ENCODE assay signal across 11 cellular contexts in genomic region chr17:77364941-77365583, GRCh38.
A peak's percentile ranks its signal among the peaks of the same experiment; 100 is the strongest.
DNase-seq lines count a peak whose midpoint lies in the region; TF ChIP-seq lines count a peak whose summit lies in the region.
"Had no signal": no experiment of that assay in that cellular context is flagged by ENCODE, and none has a peak within 500 bp of the region (broad histone marks: within the 10 kb centered on the region; RNA-seq: fewer than 3 reads in every experiment).

No MANE protein-coding gene starts in this region.

- no peak for TF ChIP-seq POLR2A in esophagus squamous epithelium (IDR thresholded peaks at IDR 0.05)

- H3K4me3 ChIP-seq in AG10803 (ENCODE audit: low read length) (peak overlapping the region; percentile 7; the same call in 1 of the 2 replicates), SJSA1 (no peak overlapping the region), esophagus squamous epithelium (no peak overlapping the region), rectal smooth muscle tissue (ENCODE audit: low read length) (no peak overlapping the region)
- H3K4me3 ChIP-seq: SK-N-MC had no signal

- H3K27ac ChIP-seq in SJSA1 (peak overlapping the region; percentile 40), esophagus squamous epithelium (peak overlapping the region; percentile 73 to 90 (median 88)), rectal smooth muscle tissue (ENCODE audit: low read depth, low read length) (peak overlapping the region; percentile 83)
- H3K27ac ChIP-seq: SK-N-MC had no signal

- H3K4me1 ChIP-seq in SJSA1 (replicated peaks) (peaks cover 47% of the 10 kb centered on the region), esophagus squamous epithelium (peaks cover 35 to 77% (median 48%) of the 10 kb centered on the region in 3 donors), rectal smooth muscle tissue (ENCODE audit: control insufficient read depth, insufficient read depth, low read length) (peaks cover 21% of the 10 kb centered on the region)

- DNase-seq in AG10803 (ENCODE audit: low read depth) (no peak), SJSA1 (ENCODE audit: low read depth in 1 of 2, low spot score in 2 of 2) (no peak), esophagus squamous epithelium (lab: John Stamatoyannopoulos, UW) (no peak), NCI-H1092 (lab: John Stamatoyannopoulos, UW) (no peak), CD14-positive monocyte (ENCODE audit: low spot score) (no peak), globus pallidus (ENCODE audit: low spot score) (no peak), hippocampal formation (lab: John Stamatoyannopoulos, UW) (no peak)
- DNase-seq: KBM-7 had no signal

- H3K36me3 Mint-ChIP-seq in CD14-positive monocyte: peaks cover 2 to 15% of the 10 kb centered on the region in 2 donors

- intact Hi-C loops in esophagus squamous epithelium (cut with DNase I): no loop called here
- intact Hi-C loops in CD14-positive monocyte (cut with micrococcal nuclease): no loop called here

- H3K36me3 ChIP-seq in SJSA1 (peaks cover 17% of the 10 kb centered on the region), esophagus squamous epithelium (no peaks in the 10 kb centered on the region), rectal smooth muscle tissue (ENCODE audit: control insufficient read depth, insufficient read depth, low read length) (no peaks in the 10 kb centered on the region)

- peaks cover 40% of the 10 kb centered on the region for H3K4me1 Mint-ChIP-seq in CD14-positive monocyte

- TF ChIP-seq CTCF in AG10803 (conservative IDR thresholded peaks at IDR 0.05; ENCODE audit: low read length) (no peak), esophagus squamous epithelium (IDR thresholded peaks at IDR 0.05) (no peak), CD14-positive monocyte (IDR thresholded peaks at IDR 0.05) (no peak)

- H3K9me3 ChIP-seq in SJSA1 (replicated peaks) (0 out of 2 replicates have a peak, but pooled peaks cover 2% of the 10 kb centered on the region), esophagus squamous epithelium (no peaks in the 10 kb centered on the region)

- no peak overlapping the region for H3K9ac ChIP-seq in rectal smooth muscle tissue (ENCODE audit: low read length)

- peaks cover 0 to 2% (median 0%) of the 10 kb centered on the region in 7 donors for H3K9me3 Mint-ChIP-seq in CD14-positive monocyte
- H3K9me3 Mint-ChIP-seq: neural crest cell had no signal

- H3K27me3 ChIP-seq in SJSA1 (replicated peaks): no peaks in the 10 kb centered on the region
- H3K27me3 ChIP-seq in esophagus squamous epithelium: no peaks in the 10 kb centered on the region
- H3K27me3 ChIP-seq in rectal smooth muscle tissue (ENCODE audit: control insufficient read depth, insufficient read depth, low read length): no peaks in the 10 kb centered on the region

- WGBS in esophagus squamous epithelium, 2 donors: 92 to 94% methylated on average over 8 of the region's 8 CpGs

- peaks cover 10 to 16% (median 11%) of the 10 kb centered on the region in 3 donors for H3K27me3 Mint-ChIP-seq in CD14-positive monocyte (ENCODE audit: low read depth in 3 of 3)

- no peak overlapping the region for H3K4me3 Mint-ChIP-seq in CD14-positive monocyte

- peak overlapping the region in 1 of 7 donors; percentile 10 for H3K27ac Mint-ChIP-seq in CD14-positive monocyte
